Comparison of ENCODE assay signal across 8 cellular contexts in the genomic region with DNA sequence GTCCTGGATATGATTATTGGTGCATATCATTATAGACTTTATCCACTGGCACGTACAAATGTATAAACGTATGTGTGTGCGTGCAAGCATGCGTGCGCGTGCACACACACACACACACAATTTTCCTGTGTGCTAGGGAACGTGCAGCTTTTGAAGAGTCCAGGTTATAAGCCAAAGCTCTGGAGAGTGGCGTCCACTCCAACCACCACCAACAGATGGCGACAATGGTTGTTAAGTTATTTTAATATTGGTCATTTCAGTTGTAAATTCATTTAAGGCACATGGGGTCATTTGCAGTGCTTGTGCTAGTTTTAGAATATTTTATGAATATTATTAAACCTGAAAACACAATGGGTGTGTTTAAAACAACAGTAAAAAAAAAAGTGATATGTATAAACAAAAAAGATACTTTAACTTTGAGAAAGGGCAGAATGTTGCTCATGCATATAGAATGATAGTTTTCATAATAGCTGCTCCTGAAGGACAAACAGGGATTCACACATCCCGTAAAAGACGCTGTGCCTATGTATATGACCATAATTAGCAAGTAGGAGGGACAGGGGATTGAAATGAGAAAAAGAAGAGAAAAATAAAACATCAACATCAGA.
DNase-seq lines count a peak whose midpoint lies in the region; ATAC-seq and TF ChIP-seq lines count a peak whose summit lies in the region.

No MANE protein-coding gene starts in this region.

- H3K4me3 ChIP-seq in fibroblast of villous mesenchyme (ENCODE audit: low read depth, low read length) (no peak overlapping the region), prostate gland (no peak overlapping the region)

- TF ChIP-seq CTCF in fibroblast of villous mesenchyme (IDR thresholded peaks at IDR 0.05; ENCODE audit: insufficient read depth, low read depth, low read length) = peak; percentile 77
- TF ChIP-seq CTCF in prostate gland (IDR thresholded peaks at IDR 0.05) = peak; percentile 34 to 63 (median 54)

- no peak overlapping the region for H3K27ac ChIP-seq in prostate gland

- intact Hi-C loops in prostate gland (cut with DNase I) = loop anchor here (2.0 kb wide), 1 partner anchor 647 kb away; no protein-coding TSS in a partner anchor

- peaks cover 82% of the 10 kb centered on the region for H3K4me1 Mint-ChIP-seq in activated T-cell treated with anti-CD3 and anti-CD28 coated beads, Interleukin-2, amount 50 U/mL, for 4 hours (ENCODE audit: low read depth)

- DNase-seq in COLO829 (ENCODE audit: low spot score) (peak; percentile 59), NCI-H748 treated with DMSO at 0.1 percent for 48 hours (lab: John Stamatoyannopoulos, UW) (peak; percentile 49), fibroblast of villous mesenchyme (ENCODE audit: low read depth) (peak; percentile 69), prostate gland (ENCODE audit: low spot score) (peak; percentile 33), NCI-H146 treated with DMSO at 0.1 percent for 48 hours (lab: John Stamatoyannopoulos, UW; ENCODE audit: unreplicated experiment) (no peak), NCI-H1930 (lab: John Stamatoyannopoulos, UW) (no peak)
- DNase-seq in activated T-cell treated with anti-CD3 and anti-CD28 coated beads, Interleukin-2, amount 50 U/mL, for 4 hours = peak; percentile 28

- TF ChIP-seq POLR2A in prostate gland (IDR thresholded peaks at IDR 0.05) = no peak

- no peaks in the 10 kb centered on the region for H3K9me3 Mint-ChIP-seq in activated T-cell treated with anti-CD3 and anti-CD28 coated beads, Interleukin-2, amount 50 U/mL, for 4 hours

- H3K36me3 ChIP-seq in prostate gland = no peaks in the 10 kb centered on the region

- WGBS in prostate gland = 70% methylated on average over 11 of the region's 11 CpGs

- H3K27me3 Mint-ChIP-seq in activated T-cell treated with anti-CD3 and anti-CD28 coated beads, Interleukin-2, amount 50 U/mL, for 4 hours (ENCODE audit: low read depth) = no peaks in the 10 kb centered on the region

- no peak overlapping the region for H3K4me3 Mint-ChIP-seq in activated T-cell treated with anti-CD3 and anti-CD28 coated beads, Interleukin-2, amount 50 U/mL, for 4 hours

- H3K4me1 ChIP-seq in prostate gland (replicated peaks) = no peaks in the 10 kb centered on the region

- ATAC-seq in GM21786 (IDR thresholded peaks at IDR 0.05; ENCODE audit: unreplicated experiment) = peak; percentile 49
- ATAC-seq in activated T-cell treated with anti-CD3 and anti-CD28 coated beads, Interleukin-2, amount 50 U/mL, for 4 hours = no peak

- H3K36me3 Mint-ChIP-seq in activated T-cell treated with anti-CD3 and anti-CD28 coated beads, Interleukin-2, amount 50 U/mL, for 4 hours (ENCODE audit: insufficient read depth) = peaks cover 9% of the 10 kb centered on the region

- H3K27me3 ChIP-seq in prostate gland (replicated peaks; ENCODE audit: insufficient read depth) = no peaks in the 10 kb centered on the region

- no peaks in the 10 kb centered on the region for H3K9me3 ChIP-seq in prostate gland

Comparison
In these comparisons a context has a peak if more than half of its experiments do, and no peak if none do; other contexts are left out.
1. DNase-seq: peak in COLO829 (single experiment), NCI-H748 treated with DMSO at 0.1 percent for 48 hours (single experiment), activated T-cell treated with anti-CD3 and anti-CD28 coated beads, Interleukin-2, amount 50 U/mL, for 4 hours (single experiment), fibroblast of villous mesenchyme (single experiment) and prostate gland (single experiment); none in NCI-H146 treated with DMSO at 0.1 percent for 48 hours (single experiment) and NCI-H1930 (0 of 2).